In genomic region chr7:76437873-76438272, GRCh38 we compare ENCODE assay signal across 8 cellular contexts. TPM values are rescaled to one million over a fixed set of nuclear protein-coding genes. Genes with fewer than 3 reads are reported as not detected.
DNase-seq lines count a peak whose midpoint lies in the region; ATAC-seq and TF ChIP-seq lines count a peak whose summit lies in the region.
"Not testable (repeated sequence)": the region's sequence is repeated elsewhere in the genome, so short reads cannot be mapped to it uniquely, and the experiment has no call there.

No MANE protein-coding gene starts in this region.

- TF ChIP-seq CTCF in GM10248 (IDR thresholded peaks at IDR 0.05; ENCODE audit: control extremely low read depth, extremely low read depth, low read depth, missing control alignments): peak; percentile 72
- TF ChIP-seq CTCF in foreskin keratinocyte (conservative IDR thresholded peaks at IDR 0.05): peak; percentile 75
- TF ChIP-seq CTCF in neutrophil (IDR thresholded peaks at IDR 0.05): peak; percentile 37

- ATAC-seq in HG02642 (IDR thresholded peaks at IDR 0.05; ENCODE audit: poor library complexity, unreplicated experiment) (peak; percentile 67), foreskin keratinocyte (peak; percentile 67)

- CTCF ChIA-PET in GM10248 (lab: Yijun Ruan, JAX): not testable (repeated sequence)

- H3K9me3 ChIP-seq in neutrophil: not testable (repeated sequence)

- in situ Hi-C loops in SK-MEL-5 (cut with HindIII; ENCODE audit: low pct_unique_long_range_greater_than_20kb, low sequenced_read_pairs): not testable (repeated sequence)

- H3K27me3 ChIP-seq in foreskin keratinocyte, neutrophil: not testable (repeated sequence)

- H3K36me3 ChIP-seq in neutrophil: not testable (repeated sequence)

- H3K27ac ChIP-seq in foreskin keratinocyte: not testable (repeated sequence)
- peak overlapping the region; percentile 35 for H3K27ac ChIP-seq in neutrophil

- H3K4me3 ChIP-seq in neutrophil (ENCODE audit: low read depth in 1 of 2, low read length in 1 of 2): not testable (repeated sequence)

- H3K4me1 ChIP-seq in foreskin keratinocyte; neutrophil (ENCODE audit: control insufficient read depth in 1 of 2, insufficient read depth in 1 of 2, low read depth in 1 of 2, low read length in 1 of 2): not testable (repeated sequence)

- not testable (repeated sequence) for DNase-seq in GM10248 (ENCODE audit: extremely low spot score)
- DNase-seq in NCI-H1417 (lab: John Stamatoyannopoulos, UW) (peak; percentile 61 to 89 (median 66)), SK-MEL-5 (ENCODE audit: low read depth, low spot score) (peak; percentile 92), activated gamma-delta T cell treated with Interleukin-2 at 50 U/mL for 16 hours (peak; percentile 46), foreskin keratinocyte (peak in 1 of 2 donors; percentile 77), stromal cell of bone marrow (ENCODE audit: low read depth) (peak; percentile 75)

- POLR2A ChIA-PET in GM10248 (lab: Yijun Ruan, JAX): not testable (repeated sequence)

RNA-seq across cellular contexts. Expression of gene ZP3, which starts 13.1 kb away (rescaled TPM):
- 5.0 and 6.6 TPM in 2 replicates for total RNA-seq in SK-MEL-5 (2014; rRNA removed; shearing (Covaris generic))
- 3.8 and 6.2 TPM in 2 replicates for polyA plus RNA-seq in SK-MEL-5 (2015; cell fraction: cytosol; rRNA removed)
- polyA plus RNA-seq in SK-MEL-5 (2015; cell fraction: nucleus; rRNA removed): 0.58 and 2.0 TPM in 2 replicates
- 7.8 and 10.2 TPM in 2 replicates for total RNA-seq in foreskin keratinocyte
- polyA plus RNA-seq in foreskin keratinocyte: 9.8 and 10.3 TPM in 2 replicates

RNA-seq across cellular contexts. Expression of gene DTX2, which starts 23.6 kb away (rescaled TPM):
- 11.9 and 12.8 TPM in 2 replicates for total RNA-seq in SK-MEL-5 (2014; rRNA removed; shearing (Covaris generic))
- 49.2 and 61.8 TPM in 2 replicates for polyA plus RNA-seq in SK-MEL-5 (2015; cell fraction: cytosol; rRNA removed)
- 67.7 and 69.1 TPM in 2 replicates for polyA plus RNA-seq in SK-MEL-5 (2015; cell fraction: nucleus; rRNA removed)
- total RNA-seq in foreskin keratinocyte: 31.8 and 32.1 TPM in 2 replicates
- polyA plus RNA-seq in foreskin keratinocyte: 38.6 and 41.0 TPM in 2 replicates

RNA-seq across cellular contexts. Expression of gene SSC4D, which starts 28.4 kb away (rescaled TPM):
- 0.59 and 0.77 TPM in 2 replicates for total RNA-seq in SK-MEL-5 (2014; rRNA removed; shearing (Covaris generic))
- 0.61 and 0.86 TPM in 2 replicates for polyA plus RNA-seq in SK-MEL-5 (2015; cell fraction: cytosol; rRNA removed)
- 0.16 TPM in 1 of 2 replicates, not detected in the other for polyA plus RNA-seq in SK-MEL-5 (2015; cell fraction: nucleus; rRNA removed)
- 1.1 and 1.5 TPM in 2 replicates for total RNA-seq in foreskin keratinocyte
- 1.9 and 2.0 TPM in 2 replicates for polyA plus RNA-seq in foreskin keratinocyte
